Comparison of ENCODE assay signal across 9 cellular contexts in genomic region chr15:58307313-58307961, GRCh38.
A peak's percentile ranks its signal among the peaks of the same experiment; 100 is the strongest.
DNase-seq lines count a peak whose midpoint lies in the region; ATAC-seq and TF ChIP-seq lines count a peak whose summit lies in the region.
"Had no signal": no experiment of that assay in that cellular context is flagged by ENCODE, and none has a peak within 500 bp of the region (broad histone marks: within the 10 kb centered on the region; RNA-seq: fewer than 3 reads in every experiment).

No MANE protein-coding gene starts in this region.

- ATAC-seq in right lobe of liver (peak in 2 of 4 donors; percentile 2 to 36), GM18858 (IDR thresholded peaks at IDR 0.05; ENCODE audit: unreplicated experiment) (no peak)

- no peaks in the 10 kb centered on the region for H3K27me3 ChIP-seq in BLaER1 treated with 17β-estradiol and CSF1 and Interleukin-3, amounts not matched to agents 10 nM and 100 nM
- H3K27me3 ChIP-seq in breast epithelium = no peaks in the 10 kb centered on the region
- H3K27me3 ChIP-seq in right lobe of liver = no peaks in the 10 kb centered on the region

- H3K4me2 ChIP-seq in BLaER1 treated with 17β-estradiol and CSF1 and Interleukin-3, amounts not matched to agents 10 nM and 100 nM = peak overlapping the region; percentile 46 to 74 (median 62)

- DNase-seq in NCI-H2171 treated with DMSO at 0.1 percent for 48 hours (lab: John Stamatoyannopoulos, UW) (peak; percentile 57), breast epithelium (ENCODE audit: low spot score in 2 of 2) (no peak), right lobe of liver (no peak), globus pallidus (ENCODE audit: low spot score) (no peak)
- DNase-seq in activated T-cell treated with anti-CD3 and anti-CD28 coated beads, Interleukin-2, amount 50 U/mL, for 1 hour = no peak
- no peak for DNase-seq in stimulated activated CD4-positive, alpha-beta T cell treated with anti-CD3 and anti-CD28 coated beads, Interleukin-4, amount 100 ng/mL, for 24 hours
- DNase-seq: T-helper 2 cell had no signal

- H3K9ac ChIP-seq in BLaER1 treated with 17β-estradiol and CSF1 and Interleukin-3, amounts not matched to agents 10 nM and 100 nM = peak overlapping the region in 4 of 11 experiments; percentile 2 to 33 (median 18); a peak in 6 of 22 replicates

- intact Hi-C loops in breast epithelium (cut with DNase I; ENCODE audit: low total_unique reads) = no loop called here
- intact Hi-C loops in right lobe of liver (cut with DNase I) = no loop called here

- H3K27ac ChIP-seq in BLaER1 treated with 17β-estradiol and CSF1 and Interleukin-3, amounts not matched to agents 10 nM and 100 nM = peak overlapping the region in 10 of 11 experiments; percentile 3 to 67 (median 52); a peak in 16 of 22 replicates
- H3K27ac ChIP-seq in breast epithelium = peak overlapping the region; percentile 4 to 20
- peak overlapping the region; percentile 56 to 94 (median 91) for H3K27ac ChIP-seq in right lobe of liver

- no peaks in the 10 kb centered on the region for H4K20me1 ChIP-seq in BLaER1 treated with 17β-estradiol and CSF1 and Interleukin-3, amounts not matched to agents 10 nM and 100 nM

- peaks cover 18 to 49% (median 29%) of the 10 kb centered on the region in 10 experiments for H3K4me1 ChIP-seq in BLaER1 treated with 17β-estradiol and CSF1 and Interleukin-3, amounts not matched to agents 10 nM and 100 nM
- H3K4me1 ChIP-seq in breast epithelium (no peaks in the 10 kb centered on the region), right lobe of liver (peaks cover 0 to 43% (median 16%) of the 10 kb centered on the region in 4 donors)

- H3K9me3 ChIP-seq in BLaER1 treated with 17β-estradiol and CSF1 and Interleukin-3, amounts not matched to agents 10 nM and 100 nM (replicated peaks in 1 of 11) = peaks cover 0 to 50% (median 32%) of the 10 kb centered on the region in 11 experiments; a peak in 16 of 22 replicates
- no peaks in the 10 kb centered on the region for H3K9me3 ChIP-seq in breast epithelium
- H3K9me3 ChIP-seq in right lobe of liver = no peaks in the 10 kb centered on the region

- WGBS in right lobe of liver (ENCODE audit: insufficient coverage, low coverage, low lambda C conversion rate, missing lambda C conversion rate) = 25% methylated on average over 5 of the region's 6 CpGs

- H3K4me3 ChIP-seq in BLaER1 treated with 17β-estradiol and CSF1 and Interleukin-3, amounts not matched to agents 10 nM and 100 nM = no peak overlapping the region; a peak in 1 of 20 replicates
- no peak overlapping the region for H3K4me3 ChIP-seq in breast epithelium
- H3K4me3 ChIP-seq in right lobe of liver = no peak overlapping the region

- TF ChIP-seq CTCF in breast epithelium (IDR thresholded peaks at IDR 0.05) = no peak
- TF ChIP-seq CTCF in right lobe of liver (IDR thresholded peaks at IDR 0.05) = no peak

- no peaks in the 10 kb centered on the region for H3K36me3 ChIP-seq in BLaER1 treated with 17β-estradiol and CSF1 and Interleukin-3, amounts not matched to agents 10 nM and 100 nM
- H3K36me3 ChIP-seq in breast epithelium (no peaks in the 10 kb centered on the region), right lobe of liver (no peaks in the 10 kb centered on the region)

- TF ChIP-seq POLR2A in breast epithelium (IDR thresholded peaks at IDR 0.05) (no peak), right lobe of liver (IDR thresholded peaks at IDR 0.05) (no peak)

Comparison
In these comparisons a context has a peak if more than half of its experiments do, and no peak if none do; other contexts are left out.
1. H3K27ac ChIP-seq: peak in every context shown above with its lines; median percentile 91 in right lobe of liver; 52 in BLaER1 treated with 17β-estradiol and CSF1 and Interleukin-3, amounts not matched to agents 10 nM and 100 nM; 12 in breast epithelium.